Comparison of ENCODE assay signal across 27 cellular contexts in genomic region chr20:47160240-47160639, GRCh38.
"Had no signal": no experiment of that assay in that cellular context is flagged by ENCODE, and none has a peak within 500 bp of the region (broad histone marks: within the 10 kb centered on the region; RNA-seq: fewer than 3 reads in every experiment).

No MANE protein-coding gene starts in this region.

- H3K27me3 Mint-ChIP-seq: progenitor cell of endocrine pancreas, type B pancreatic cell had no signal

- H3K36me3 Mint-ChIP-seq: naive B cell; naive thymus-derived CD8-positive, alpha-beta T cell; natural killer cell treated with Interleukin-12 subunit alpha and Interleukin-12 subunit beta and Interleukin-15 and Interleukin-18, amount 100 ng/mL, for 72 hours; stimulated activated effector memory CD8-positive, alpha-beta T cell treated with anti-CD3 and anti-CD28 coated beads, Interleukin-12 subunit alpha, Interleukin-12 subunit beta, amount 100 ng/mL, for 72 hours; stimulated activated naive B cell treated with anti-CD40 and anti-IgM and Interleukin-4, amounts not matched to agents 10 μg/mL and 1 μg/mL and 100 μg/mL, for 72 hours; type B pancreatic cell had no signal

- H3K4me3 ChIP-seq: psoas muscle, stomach, tibial artery, transverse colon, upper lobe of right lung, uterus had no signal

- H3K9me3 Mint-ChIP-seq: natural killer cell treated with Interleukin-12 subunit alpha and Interleukin-12 subunit beta and Interleukin-15 and Interleukin-18, amount 100 ng/mL, for 72 hours; stimulated activated effector memory CD8-positive, alpha-beta T cell treated with anti-CD3 and anti-CD28 coated beads, Interleukin-12 subunit alpha, Interleukin-12 subunit beta, amount 100 ng/mL, for 72 hours; stimulated activated naive CD8-positive, alpha-beta T cell treated with anti-CD3 and anti-CD28 coated beads, Interleukin-15, Interleukin-2, amounts not matched to agents 100 ng/mL and 50 ng/mL, for 24 hours; type B pancreatic cell had no signal

- H3K27me3 ChIP-seq: tibial artery, transverse colon, upper lobe of right lung, uterus had no signal

- ATAC-seq: naive thymus-derived CD8-positive, alpha-beta T cell; psoas muscle; right cardiac atrium; sciatic nerve; stimulated activated effector memory CD8-positive, alpha-beta T cell treated with anti-CD3 and anti-CD28 coated beads, Interleukin-12 subunit alpha, Interleukin-12 subunit beta, amount 100 ng/mL, for 72 hours; stimulated activated naive B cell treated with anti-CD40 and anti-IgM and Interleukin-4, amounts not matched to agents 10 μg/mL and 1 μg/mL and 100 μg/mL, for 72 hours; upper lobe of right lung had no signal

- DNase-seq: naive B cell; naive thymus-derived CD8-positive, alpha-beta T cell; nephron progenitor cell; nucleus accumbens; psoas muscle; right cardiac atrium; small intestine; stimulated activated CD4-positive, alpha-beta T cell treated with anti-CD3 and anti-CD28 coated beads, Interleukin-15, amount 100 ng/mL, for 24 hours; stimulated activated CD4-positive, alpha-beta T cell treated with anti-CD3 and anti-CD28 coated beads, Interleukin-2, amount 100 ng/mL, for 24 hours; stimulated activated CD4-positive, alpha-beta T cell treated with anti-CD3 and anti-CD28 coated beads, Interleukin-2, amount 100 ng/mL, for 48 hours; stimulated activated CD4-positive, alpha-beta T cell treated with anti-CD3 and anti-CD28 coated beads, Interleukin-4, amount 100 ng/mL, for 24 hours; stimulated activated naive B cell treated with anti-CD40 and anti-IgM and Interleukin-4, amounts not matched to agents 10 μg/mL and 1 μg/mL and 100 μg/mL, for 72 hours; stimulated activated naive CD4-positive, alpha-beta T cell treated with Interleukin-2 at 50 U/mL for 16 hours; stomach; tibial artery; transverse colon; uterus had no signal

- H3K79me2 ChIP-seq: parathyroid adenoma had no signal

- H3K27ac Mint-ChIP-seq: naive B cell; naive thymus-derived CD8-positive, alpha-beta T cell; natural killer cell treated with Interleukin-12 subunit alpha and Interleukin-12 subunit beta and Interleukin-15 and Interleukin-18, amount 100 ng/mL, for 72 hours; nephron progenitor cell; progenitor cell of endocrine pancreas; stimulated activated effector memory CD8-positive, alpha-beta T cell treated with anti-CD3 and anti-CD28 coated beads, Interleukin-12 subunit alpha, Interleukin-12 subunit beta, amount 100 ng/mL, for 72 hours; stimulated activated naive B cell treated with anti-CD40 and anti-IgM and Interleukin-4, amounts not matched to agents 10 μg/mL and 1 μg/mL and 100 μg/mL, for 72 hours; stimulated activated naive CD8-positive, alpha-beta T cell treated with anti-CD3 and anti-CD28 coated beads, Interleukin-15, Interleukin-2, amounts not matched to agents 100 ng/mL and 50 ng/mL, for 24 hours; type B pancreatic cell had no signal

- H3K9me3 ChIP-seq: neutrophil, psoas muscle, stomach, tibial artery, transverse colon, upper lobe of right lung, uterus had no signal

- H3K4me1 ChIP-seq: psoas muscle, stomach, tibial artery, transverse colon, upper lobe of right lung, uterus had no signal

- H3K27ac ChIP-seq: neutrophil, parathyroid adenoma, psoas muscle, stomach, tibial artery, transverse colon, upper lobe of right lung, uterus had no signal

- H3K36me3 ChIP-seq: neutrophil, stomach, tibial artery, transverse colon, upper lobe of right lung, uterus had no signal

- H3K4me3 Mint-ChIP-seq: naive B cell; naive thymus-derived CD8-positive, alpha-beta T cell; natural killer cell treated with Interleukin-12 subunit alpha and Interleukin-12 subunit beta and Interleukin-15 and Interleukin-18, amount 100 ng/mL, for 72 hours; nephron progenitor cell; neural crest cell; stimulated activated effector memory CD8-positive, alpha-beta T cell treated with anti-CD3 and anti-CD28 coated beads, Interleukin-12 subunit alpha, Interleukin-12 subunit beta, amount 100 ng/mL, for 72 hours; stimulated activated naive B cell treated with anti-CD40 and anti-IgM and Interleukin-4, amounts not matched to agents 10 μg/mL and 1 μg/mL and 100 μg/mL, for 72 hours; stimulated activated naive CD8-positive, alpha-beta T cell treated with anti-CD3 and anti-CD28 coated beads, Interleukin-15, Interleukin-2, amounts not matched to agents 100 ng/mL and 50 ng/mL, for 24 hours; type B pancreatic cell had no signal

- H2AFZ ChIP-seq: parathyroid adenoma had no signal

- FAIRE-seq: small intestine had no signal

- H3K4me1 Mint-ChIP-seq: naive B cell; naive thymus-derived CD8-positive, alpha-beta T cell; neural crest cell; stimulated activated effector memory CD8-positive, alpha-beta T cell treated with anti-CD3 and anti-CD28 coated beads, Interleukin-12 subunit alpha, Interleukin-12 subunit beta, amount 100 ng/mL, for 72 hours; stimulated activated naive B cell treated with anti-CD40 and anti-IgM and Interleukin-4, amounts not matched to agents 10 μg/mL and 1 μg/mL and 100 μg/mL, for 72 hours had no signal

- H3K9ac ChIP-seq: parathyroid adenoma had no signal
